Comparison of ENCODE assay signal across 8 cellular contexts in the genomic region with DNA sequence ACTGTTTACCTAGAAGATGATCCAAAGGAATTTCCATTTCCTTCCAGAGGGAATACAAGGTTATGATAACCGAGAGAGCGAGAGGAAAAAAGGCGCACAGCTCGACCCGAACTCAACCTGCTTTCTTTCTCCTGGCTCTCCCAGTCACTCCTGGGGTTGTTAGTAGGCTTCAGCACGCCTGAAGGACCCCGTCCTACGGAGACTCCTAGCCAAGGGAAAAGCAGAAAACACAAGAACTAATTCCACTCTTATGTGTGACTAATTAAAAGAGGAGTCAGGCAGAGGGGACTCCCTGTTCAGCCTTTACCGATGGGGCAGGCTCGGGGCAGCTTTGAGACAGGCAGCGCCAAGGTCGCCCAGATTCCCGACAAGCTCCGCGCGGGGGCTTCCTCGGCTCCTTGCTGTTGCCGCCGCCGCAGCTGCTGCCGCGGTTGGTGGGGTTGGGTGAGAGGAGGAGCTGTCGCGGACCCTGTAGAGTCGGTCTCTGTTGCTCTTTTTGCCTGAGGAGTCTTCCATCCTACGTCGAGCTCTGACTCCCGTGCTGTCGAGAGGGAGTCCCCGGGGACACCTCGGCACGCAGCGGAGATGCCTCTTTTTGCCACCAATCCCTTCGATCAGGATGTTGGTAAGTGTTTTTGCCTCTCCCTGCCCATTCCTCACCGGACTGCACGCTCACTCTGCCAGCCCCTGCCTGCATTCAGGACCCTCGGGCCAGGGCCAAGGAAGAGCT. TPM values are rescaled to one million over a fixed set of nuclear protein-coding genes. Genes with fewer than 3 reads are reported as not detected.
A peak's percentile ranks its signal among the peaks of the same experiment; 100 is the strongest.
DNase-seq lines count a peak whose midpoint lies in the region; ATAC-seq, FAIRE-seq and TF ChIP-seq lines count a peak whose summit lies in the region.

A gene (plus strand): TSS at position 397 of the 730 bp plus-strand sequence. CDS start 189 bp downstream, at position 586.

- ATAC-seq in CD4-positive, CD25-positive, alpha-beta regulatory T cell (ENCODE audit: low read depth in 2 of 2), result peak; percentile 84
- peak; percentile 91 for ATAC-seq in GM19438 (IDR thresholded peaks at IDR 0.05; ENCODE audit: low read depth, unreplicated experiment)
- peak; percentile 85 for ATAC-seq in HG03571 (IDR thresholded peaks at IDR 0.05; ENCODE audit: unreplicated experiment)
- peak; percentile 95 for ATAC-seq in HepG2

- in situ Hi-C loops in HepG2 (cut with HindIII; ENCODE audit: extremely low pct_ligation_motif_present, low pct_unique_long_range_greater_than_20kb), result no loop called here

- peaks cover 37% of the 10 kb centered on the region for H3K4me1 ChIP-seq in CD4-positive, CD25-positive, alpha-beta regulatory T cell (ENCODE audit: control insufficient read depth, insufficient read depth, low read length, poor library complexity, severe bottlenecking)
- H3K4me1 ChIP-seq in HepG2 (ENCODE audit: insufficient read depth, low read length), result peaks cover 49% of the 10 kb centered on the region

- H3K4me2 ChIP-seq in HepG2 (ENCODE audit: low read depth, low read length), result peak within 1 kb of the TSS; percentile 81

- peaks cover 0 to 2% of the 10 kb centered on the region in 2 experiments for H3K9me3 ChIP-seq in CD4-positive, CD25-positive, alpha-beta regulatory T cell (ENCODE audit: control insufficient read depth in 2 of 2, low read length in 2 of 2)
- no peaks in the 10 kb centered on the region for H3K9me3 ChIP-seq in HepG2 (ENCODE audit: low read length)

- BruUV-seq in HepG2 (replicated peaks; lab: Mats Ljungman, UMichigan), result no TSS peak

- peak within 1 kb of the TSS; percentile 85 for H2AFZ ChIP-seq in HepG2 (ENCODE audit: low read length)

- intact Hi-C loops in HepG2 (cut with micrococcal nuclease; ENCODE audit: unreplicated experiment), result loop anchor here (1.0 to 2.0 kb wide), 2 partner anchors 27 kb away; a partner anchor contains a TSS

- DNase-seq in CD4-positive, CD25-positive, alpha-beta regulatory T cell, result peak; percentile 89 to 96 (median 96)
- DNase-seq in NCI-H774 (lab: John Stamatoyannopoulos, UW), result peak; percentile 87
- DNase-seq in activated CD4-positive, alpha-beta T cell treated with anti-CD3 and anti-CD28 coated beads, Interleukin-2, amount 50 U/mL, for 4 hours, result peak; percentile 89 to 93
- DNase-seq in dermis blood vessel endothelial cell, result peak; percentile 95
- DNase-seq in HepG2 (ENCODE audit: low spot score), result peak; percentile 85
- DNase-seq in stimulated activated CD4-positive, alpha-beta T cell treated with anti-CD3 and anti-CD28 coated beads, Interleukin-4, amount 100 ng/mL, for 1 hour, result peak; percentile 91

- peaks cover 11% of the 10 kb centered on the region for H3K36me3 ChIP-seq in CD4-positive, CD25-positive, alpha-beta regulatory T cell (ENCODE audit: control insufficient read depth, insufficient read depth, low read length)
- H3K36me3 ChIP-seq in HepG2 (replicated peaks in 1 of 2; ENCODE audit: control insufficient read depth in 1 of 2, insufficient read depth in 2 of 2, low read length in 2 of 2), result no peaks in the 10 kb centered on the region

- peak within 1 kb of the TSS; percentile 100 for H3K27ac Mint-ChIP-seq in CD4-positive, CD25-positive, alpha-beta regulatory T cell

- peak within 1 kb of the TSS; percentile 96 for H3K9ac ChIP-seq in HepG2 (ENCODE audit: insufficient read depth, low read depth, low read length)

- H3K27me3 Mint-ChIP-seq in CD4-positive, CD25-positive, alpha-beta regulatory T cell, result peaks cover 5% of the 10 kb centered on the region

- TF ChIP-seq EP300 in HepG2 (IDR thresholded peaks at IDR 0.05; ENCODE audit: low read depth in 2 of 2, low read length in 2 of 2) (no peak), HepG2 (CRISPR knock-in tag; IDR thresholded peaks at IDR 0.05; ENCODE audit: borderline replicate concordance) (no peak)

- H3K4me3 ChIP-seq in CD4-positive, CD25-positive, alpha-beta regulatory T cell (ENCODE audit: low read depth, low read length), result peak within 1 kb of the TSS; percentile 100
- H3K4me3 ChIP-seq in HepG2 (replicated peaks in 1 of 3; ENCODE audit: insufficient read depth in 1 of 3, low read depth in 2 of 3, low read length in 3 of 3), result peak within 1 kb of the TSS; percentile 92 to 96 (median 95)

- peaks cover 6 to 60% (median 24%) of the 10 kb centered on the region in 4 donors for H3K4me1 Mint-ChIP-seq in CD4-positive, CD25-positive, alpha-beta regulatory T cell

- peak; percentile 87 for FAIRE-seq in HepG2 (lab: Jason Lieb, UNC)

- peak; percentile 17; the same call in 1 of the 2 replicates for TF ChIP-seq RAD21 in HepG2 (CRISPR knock-in tag; IDR thresholded peaks at IDR 0.05)

- no peaks in the 10 kb centered on the region for H3K27me3 ChIP-seq in CD4-positive, CD25-positive, alpha-beta regulatory T cell (ENCODE audit: control insufficient read depth, insufficient read depth, low read length)
- no peaks in the 10 kb centered on the region; a peak in 1 of 5 replicates for H3K27me3 ChIP-seq in HepG2 (ENCODE audit: control insufficient read depth in 1 of 2, insufficient read depth in 2 of 2, low read length in 2 of 2)

- H3K27ac ChIP-seq in CD4-positive, CD25-positive, alpha-beta regulatory T cell (ENCODE audit: insufficient read depth, low read length, poor library complexity, severe bottlenecking), result peak within 1 kb of the TSS; percentile 97
- H3K27ac ChIP-seq in HepG2 (ENCODE audit: extremely low read length, insufficient read depth, low read length), result peak within 1 kb of the TSS; percentile 98

- peaks cover 31% of the 10 kb centered on the region for H3K36me3 Mint-ChIP-seq in CD4-positive, CD25-positive, alpha-beta regulatory T cell

- peaks cover 0 to 2% (median 0%) of the 10 kb centered on the region in 7 donors for H3K9me3 Mint-ChIP-seq in CD4-positive, CD25-positive, alpha-beta regulatory T cell

- H3K79me2 ChIP-seq in HepG2 (ENCODE audit: insufficient read depth, low read length), result peaks cover 67% of the 10 kb centered on the region

- TF ChIP-seq CTCF in HepG2 (CRISPR knock-in tag; IDR thresholded peaks at IDR 0.05), result peak; percentile 25; the same call in 1 of the 2 replicates

- under 1% methylated on average over 16 of the region's 37 CpGs for WGBS in HepG2 (ENCODE audit: low lambda C conversion rate)

- CTCF ChIA-PET in HepG2 (lab: Yijun Ruan, JAX; ENCODE audit: low intra/inter-chr PET ratio, low total read pairs), result no interaction called here

- H3K4me3 Mint-ChIP-seq in CD4-positive, CD25-positive, alpha-beta regulatory T cell, result peak within 1 kb of the TSS; percentile 94 to 100 (median 100)

- POLR2A ChIA-PET in HepG2 (lab: Yijun Ruan, JAX), result interaction anchor here (0.8 to 3.6 kb wide), 11 partner anchors 10 to 1015 kb away, joined by 3 to 71 read pairs (median 4); a partner anchor contains a TSS

- no peaks in the 10 kb centered on the region; the same call in 1 of the 2 replicates for H4K20me1 ChIP-seq in HepG2 (ENCODE audit: insufficient read depth, low read length)

- TF ChIP-seq POLR2A in HepG2 (IDR thresholded peaks at IDR 0.05; ENCODE audit: insufficient read depth in 1 of 2, low read depth in 2 of 2, low read length in 2 of 2), result peak; percentile 81 to 86; a peak in 3 of 4 replicates

TF ChIP-seq in HepG2, 621 proteins besides CTCF, POLR2A, EP300 and RAD21 (continues in another document):
- TF ChIP-seq ZNF614 (CRISPR knock-in tag; IDR thresholded peaks at IDR 0.05; ENCODE audit: borderline replicate concordance) (peak; percentile 28; the same call in 1 of the 2 replicates), ZNF44 (CRISPR knock-in tag; IDR thresholded peaks at IDR 0.05) (0 out of 2 replicates have a peak, but pooled peaks have one; percentile 18), GPN1 (CRISPR knock-in tag; IDR thresholded peaks at IDR 0.05; ENCODE audit: borderline replicate concordance) (no peak)
- TF ChIP-seq, protein P1, sequence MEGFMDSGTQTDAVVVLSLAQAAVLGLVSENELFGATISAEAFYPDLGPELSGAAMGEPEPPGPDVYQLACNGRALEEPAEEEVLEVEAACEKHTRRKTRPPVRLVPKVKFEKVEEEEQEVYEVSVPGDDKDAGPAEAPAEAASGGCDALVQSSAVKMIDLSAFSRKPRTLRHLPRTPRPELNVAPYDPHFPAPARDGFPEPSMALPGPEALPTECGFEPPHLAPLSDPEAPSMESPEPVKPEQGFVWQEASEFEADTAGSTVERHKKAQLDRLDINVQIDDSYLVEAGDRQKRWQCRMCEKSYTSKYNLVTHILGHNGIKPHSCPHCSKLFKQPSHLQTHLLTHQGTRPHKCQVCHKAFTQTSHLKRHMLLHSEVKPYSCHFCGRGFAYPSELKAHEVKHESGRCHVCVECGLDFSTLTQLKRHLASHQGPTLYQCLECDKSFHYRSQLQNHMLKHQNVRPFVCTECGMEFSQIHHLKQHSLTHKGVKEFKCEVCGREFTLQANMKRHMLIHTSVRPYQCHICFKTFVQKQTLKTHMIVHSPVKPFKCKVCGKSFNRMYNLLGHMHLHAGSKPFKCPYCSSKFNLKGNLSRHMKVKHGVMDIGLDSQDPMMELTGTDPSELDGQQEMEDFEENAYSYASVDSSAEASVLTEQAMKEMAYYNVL (CRISPR knock-in tag; IDR thresholded peaks at IDR 0.05; ENCODE audit: borderline replicate concordance), result peak; percentile 77

RNA-seq across cellular contexts. Expression of the gene that starts here (rescaled TPM):
- 154 TPM for total RNA-seq in CD4-positive, CD25-positive, alpha-beta regulatory T cell
- 10 to 100 TPM; 48.0 to 93.3 (median 67.0) TPM for polyA plus RNA-seq in CD4-positive, CD25-positive, alpha-beta regulatory T cell
- 12.9 and 22.4 TPM in 2 replicates for total RNA-seq in dermis blood vessel endothelial cell
- total RNA-seq in HepG2 (2016; rRNA removed; fragmentation: Illumina TruSeq; extraction: Trizol), result 25.1 and 31.7 TPM in 2 replicates
- total RNA-seq in HepG2 (2016; cell fraction: cytosol; rRNA removed; fragmentation: Illumina TruSeq; extraction: Trizol; ENCODE audit: low read depth), result 5.4 TPM in 2 replicates
- total RNA-seq in HepG2 (2016; cell fraction: insoluble cytoplasmic fraction; rRNA removed; fragmentation: Illumina TruSeq; extraction: Trizol), result 26.6 and 29.6 TPM in 2 replicates
- total RNA-seq in HepG2 (2016; cell fraction: membrane; rRNA removed; fragmentation: Illumina TruSeq; extraction: Trizol), result 11.2 and 11.3 TPM in 2 replicates
- 37.3 and 38.6 TPM in 2 replicates for total RNA-seq in HepG2 (2016; cell fraction: nucleus; rRNA removed; fragmentation: Illumina TruSeq; extraction: Trizol)
- polyA plus RNA-seq in HepG2 (2011; rRNA removed), result 17.7 and 19.5 TPM in 2 replicates
- 15.3 and 21.5 TPM in 2 replicates for polyA plus RNA-seq in HepG2 (2011; cell fraction: cytosol; rRNA removed)
- 10.6 and 11.9 TPM in 2 replicates for polyA plus RNA-seq in HepG2 (2011; cell fraction: nucleus; rRNA removed)
- polyA plus RNA-seq in HepG2 (2012), result 15.8 and 19.6 TPM in 2 replicates
- polyA plus RNA-seq in HepG2 (2016; cell fraction: cytosol; fragmentation: Illumina TruSeq; extraction: Trizol; ENCODE audit: low read depth), result 1.7 and 2.0 TPM in 2 replicates
- 34.4 and 39.5 TPM in 2 replicates for polyA plus RNA-seq in HepG2 (2016; cell fraction: insoluble cytoplasmic fraction; fragmentation: Illumina TruSeq; extraction: Trizol; ENCODE audit: low read depth)
- polyA plus RNA-seq in HepG2 (2016; cell fraction: membrane; fragmentation: Illumina TruSeq; extraction: Trizol; ENCODE audit: low read depth), result 5.8 and 6.3 TPM in 2 replicates
- polyA plus RNA-seq in HepG2 (2016; cell fraction: nucleus; fragmentation: Illumina TruSeq; extraction: Trizol; ENCODE audit: insufficient read depth, low read depth), result 24.4 and 25.4 TPM in 2 replicates
- 22.5 and 30.1 TPM in 2 replicates for polyA minus RNA-seq in HepG2 (2011; rRNA and poly(A)+ RNA removed; ENCODE audit: low replicate concordance)
- 20.3 and 26.5 TPM in 2 replicates for polyA minus RNA-seq in HepG2 (2011; cell fraction: cytosol; rRNA and poly(A)+ RNA removed)
- 95.6 and 102 TPM in 2 replicates for polyA minus RNA-seq in HepG2 (2011; cell fraction: nucleus; rRNA and poly(A)+ RNA removed)

Comparison
In these comparisons a context has a peak if more than half of its experiments do, and no peak if none do; other contexts are left out.
1. Peak in every context shown above with its lines: DNase-seq, ATAC-seq, H3K4me3 ChIP-seq and H3K27ac ChIP-seq.